19 cellular contexts compared by ENCODE assay signal in the genomic region with DNA sequence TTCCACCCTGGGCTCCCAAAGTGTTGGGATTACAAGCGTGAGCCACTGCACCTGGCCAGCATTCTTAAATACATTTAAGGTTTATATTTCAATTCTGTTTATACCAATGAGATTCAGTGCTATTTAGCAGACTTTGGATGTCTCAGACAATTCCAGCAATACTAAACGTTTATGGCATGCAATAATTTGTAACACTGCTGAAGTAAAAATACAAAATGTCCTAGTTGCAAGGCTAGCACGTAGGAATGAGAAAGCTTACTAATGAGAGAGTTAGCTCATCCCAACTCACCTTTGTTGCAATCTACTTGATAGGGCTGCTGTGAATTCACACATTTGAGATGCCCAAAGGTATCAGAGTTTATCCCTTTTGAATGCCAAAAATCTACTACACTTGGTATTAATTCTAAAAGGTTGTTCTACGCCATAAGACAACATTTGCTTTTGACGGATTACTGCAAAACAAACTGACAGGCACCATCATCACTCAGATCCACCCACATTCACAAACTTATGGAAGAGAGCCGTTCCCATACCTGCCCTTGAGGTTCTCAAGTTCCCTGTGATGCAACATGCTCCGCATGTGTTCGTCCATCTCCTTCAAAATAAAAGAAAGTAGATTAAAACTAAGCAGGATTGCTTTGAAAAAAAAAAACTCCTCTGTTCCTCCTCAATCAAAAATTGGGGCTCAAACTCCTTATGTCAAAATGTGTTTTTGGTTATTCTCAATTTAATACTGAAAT.
"Had no signal": no experiment of that assay in that cellular context is flagged by ENCODE, and none has a peak within 500 bp of the region (broad histone marks: within the 10 kb centered on the region; RNA-seq: fewer than 3 reads in every experiment).

No MANE protein-coding gene starts in this region.

- H3K9me3 ChIP-seq: heart right ventricle, left ventricle myocardium inferior, lower lobe of right lung, psoas muscle, right lobe of liver, thoracic aorta had no signal

- H3K4me1 ChIP-seq: right lobe of liver had no signal

- DNase-seq: cerebellar nuclear complex; dermis blood vessel endothelial cell; erythroblast; foreskin melanocyte; heart right ventricle; islet precursor cell; left ventricle myocardium inferior; lower lobe of right lung; mesendoderm; naive thymus-derived CD4-positive, alpha-beta T cell; nephron progenitor cell; psoas muscle; retina; right lobe of liver; stimulated activated CD4-positive, alpha-beta T cell treated with anti-CD3 and anti-CD28 coated beads, Interleukin-4, amount 100 ng/mL, for 24 hours; stimulated activated naive B cell treated with anti-CD40 and anti-IgM and Interleukin-4, amounts not matched to agents 10 μg/mL and 1 μg/mL and 100 μg/mL, for 72 hours; stimulated activated naive CD8-positive, alpha-beta T cell treated with anti-CD3 and anti-CD28 coated beads, Interleukin-15, amount 100 ng/mL, for 72 hours; trophoblast cell had no signal

- ATAC-seq: heart right ventricle; naive thymus-derived CD4-positive, alpha-beta T cell; right lobe of liver; stimulated activated naive B cell treated with anti-CD40 and anti-IgM and Interleukin-4, amounts not matched to agents 10 μg/mL and 1 μg/mL and 100 μg/mL, for 72 hours; stimulated activated naive CD8-positive, alpha-beta T cell treated with anti-CD3 and anti-CD28 coated beads, Interleukin-15, amount 100 ng/mL, for 72 hours had no signal

- H3K27me3 ChIP-seq: heart right ventricle, right lobe of liver had no signal

- H3K27ac ChIP-seq: heart right ventricle, left ventricle myocardium inferior, lower lobe of right lung, psoas muscle, right lobe of liver had no signal

- H3K4me3 ChIP-seq: heart right ventricle, left ventricle myocardium inferior, lower lobe of right lung, psoas muscle, right lobe of liver, thoracic aorta had no signal
